In genomic region chr3:52907497-52907896, GRCh38 we compare ENCODE assay signal across 25 cellular contexts.
"Had no signal": no experiment of that assay in that cellular context is flagged by ENCODE, and none has a peak within 500 bp of the region (broad histone marks: within the 10 kb centered on the region; RNA-seq: fewer than 3 reads in every experiment).

No MANE protein-coding gene starts in this region.

- H3K4me1 ChIP-seq: breast epithelium, esophagus muscularis mucosa, gastroesophageal sphincter, heart left ventricle, suprapubic skin had no signal

- H3K27ac ChIP-seq: breast epithelium, esophagus muscularis mucosa, gastroesophageal sphincter, heart left ventricle, neutrophil, pancreas, right lobe of liver, suprapubic skin had no signal

- H3K36me3 ChIP-seq: breast epithelium had no signal

- H3K27ac Mint-ChIP-seq: activated CD4-positive, alpha-beta T cell treated with anti-CD3 and anti-CD28 coated beads for 36 hours; activated naive CD4-positive, alpha-beta T cell treated with anti-CD3 and anti-CD28 coated beads, Interleukin-2, amount 10 ng/mL, durations not matched to agents 7 days and 5 days; activated naive CD8-positive, alpha-beta T cell treated with anti-CD3 and anti-CD28 coated beads, Interleukin-2, amount 50 U/mL, for 24 hours; mesothelial cell of epicardium; natural killer cell treated with Interleukin-12 subunit alpha and Interleukin-12 subunit beta and Interleukin-15 and Interleukin-18, amount 100 ng/mL, for 72 hours had no signal

- H3K4me1 Mint-ChIP-seq: activated CD4-positive, alpha-beta T cell treated with anti-CD3 and anti-CD28 coated beads for 36 hours; activated naive CD4-positive, alpha-beta T cell treated with anti-CD3 and anti-CD28 coated beads, Interleukin-2, amount 10 ng/mL, durations not matched to agents 7 days and 5 days; mesothelial cell of epicardium; stimulated activated naive CD8-positive, alpha-beta T cell treated with anti-CD3 and anti-CD28 coated beads, Interleukin-15, amount 100 ng/mL, for 72 hours had no signal

- ATAC-seq: activated CD4-positive, alpha-beta T cell treated with anti-CD3 and anti-CD28 coated beads for 36 hours; activated naive CD8-positive, alpha-beta T cell treated with anti-CD3 and anti-CD28 coated beads, Interleukin-2, amount 50 U/mL, for 24 hours; gastroesophageal sphincter; heart left ventricle; left lobe of liver; natural killer cell treated with Interleukin-12 subunit alpha and Interleukin-12 subunit beta and Interleukin-15 and Interleukin-18, amount 100 ng/mL, for 72 hours; pancreas; right lobe of liver; stimulated activated naive CD8-positive, alpha-beta T cell treated with anti-CD3 and anti-CD28 coated beads, Interleukin-15, amount 100 ng/mL, for 72 hours had no signal

- H3K9me3 ChIP-seq: breast epithelium, esophagus muscularis mucosa, gastroesophageal sphincter, heart left ventricle, neutrophil, pancreas, right lobe of liver, suprapubic skin had no signal

- DNase-seq: activated CD4-positive, alpha-beta T cell treated with anti-CD3 and anti-CD28 coated beads for 36 hours; activated CD4-positive, alpha-beta T cell treated with anti-CD3 and anti-CD28 coated beads, Interleukin-2, amount 50 U/mL, for 48 hours; activated effector memory CD4-positive, alpha-beta T cell treated with Interleukin-2 at 50 U/mL for 16 hours; activated naive CD4-positive, alpha-beta T cell treated with anti-CD3 and anti-CD28 coated beads, Interleukin-2, amount 10 ng/mL, durations not matched to agents 7 days and 5 days; activated naive CD8-positive, alpha-beta T cell treated with anti-CD3 and anti-CD28 coated beads, Interleukin-2, amount 50 U/mL, for 24 hours; aorta; cerebellar nuclear complex; effector CD4-positive, alpha-beta T cell; heart left ventricle; kidney; pancreas; right lobe of liver; stimulated activated CD4-positive, alpha-beta T cell treated with anti-CD3 and anti-CD28 coated beads, Interleukin-4, amount 100 ng/mL, for 1 hour; stimulated activated naive CD8-positive, alpha-beta T cell treated with anti-CD3 and anti-CD28 coated beads, Interleukin-15, amount 100 ng/mL, for 72 hours; trophoblast cell had no signal

- H3K9me3 Mint-ChIP-seq: activated naive CD4-positive, alpha-beta T cell treated with anti-CD3 and anti-CD28 coated beads, Interleukin-2, amount 10 ng/mL, durations not matched to agents 7 days and 5 days; activated naive CD8-positive, alpha-beta T cell treated with anti-CD3 and anti-CD28 coated beads, Interleukin-2, amount 50 U/mL, for 24 hours; mesothelial cell of epicardium; natural killer cell treated with Interleukin-12 subunit alpha and Interleukin-12 subunit beta and Interleukin-15 and Interleukin-18, amount 100 ng/mL, for 72 hours; stimulated activated naive CD8-positive, alpha-beta T cell treated with anti-CD3 and anti-CD28 coated beads, Interleukin-15, amount 100 ng/mL, for 72 hours had no signal

- H3K27me3 ChIP-seq: breast epithelium, esophagus muscularis mucosa, gastroesophageal sphincter, heart left ventricle, neutrophil, pancreas, right lobe of liver, suprapubic skin had no signal

- H3K4me2 ChIP-seq: smooth muscle cell had no signal

- H3K27me3 Mint-ChIP-seq: activated CD4-positive, alpha-beta T cell treated with anti-CD3 and anti-CD28 coated beads for 36 hours; activated naive CD4-positive, alpha-beta T cell treated with anti-CD3 and anti-CD28 coated beads, Interleukin-2, amount 10 ng/mL, durations not matched to agents 7 days and 5 days; activated naive CD8-positive, alpha-beta T cell treated with anti-CD3 and anti-CD28 coated beads, Interleukin-2, amount 50 U/mL, for 24 hours; natural killer cell treated with Interleukin-12 subunit alpha and Interleukin-12 subunit beta and Interleukin-15 and Interleukin-18, amount 100 ng/mL, for 72 hours; stimulated activated naive CD8-positive, alpha-beta T cell treated with anti-CD3 and anti-CD28 coated beads, Interleukin-15, amount 100 ng/mL, for 72 hours had no signal

- H3K4me3 Mint-ChIP-seq: activated CD4-positive, alpha-beta T cell treated with anti-CD3 and anti-CD28 coated beads for 36 hours; activated naive CD4-positive, alpha-beta T cell treated with anti-CD3 and anti-CD28 coated beads, Interleukin-2, amount 10 ng/mL, durations not matched to agents 7 days and 5 days; activated naive CD8-positive, alpha-beta T cell treated with anti-CD3 and anti-CD28 coated beads, Interleukin-2, amount 50 U/mL, for 24 hours; mesothelial cell of epicardium; natural killer cell treated with Interleukin-12 subunit alpha and Interleukin-12 subunit beta and Interleukin-15 and Interleukin-18, amount 100 ng/mL, for 72 hours; stimulated activated naive CD8-positive, alpha-beta T cell treated with anti-CD3 and anti-CD28 coated beads, Interleukin-15, amount 100 ng/mL, for 72 hours had no signal

- H3K36me3 Mint-ChIP-seq: natural killer cell treated with Interleukin-12 subunit alpha and Interleukin-12 subunit beta and Interleukin-15 and Interleukin-18, amount 100 ng/mL, for 72 hours had no signal

- H3K4me3 ChIP-seq: breast epithelium, esophagus muscularis mucosa, gastroesophageal sphincter, heart left ventricle, lung, pancreas, right lobe of liver, smooth muscle cell, suprapubic skin had no signal
